In genomic region chr18:2997846-2998599, GRCh38 we compare ENCODE assay signal across 8 cellular contexts. TPM values are rescaled to one million over a fixed set of nuclear protein-coding genes. Genes with fewer than 3 reads are reported as not detected.
A peak's percentile ranks its signal among the peaks of the same experiment; 100 is the strongest.
DNase-seq lines count a peak whose midpoint lies in the region; ATAC-seq and TF ChIP-seq lines count a peak whose summit lies in the region.

No MANE protein-coding gene starts in this region.

- intact Hi-C loops in OCI-LY7 (cut with micrococcal nuclease; ENCODE audit: unreplicated experiment), result no loop called here

- no peak overlapping the region for H3K4me2 ChIP-seq in OCI-LY7 (ENCODE audit: low read length)

- peak overlapping the region; percentile 72 for H3K4me3 Mint-ChIP-seq in T-helper 2 cell treated with Interferon-gamma antibody and Interleukin-4, amounts not matched to agents 5 μg/mL and 100 μg/mL, for 36 hours

- no TSS peak for BruUV-seq in OCI-LY7 (replicated peaks; lab: Mats Ljungman, UMichigan)

- POLR2A ChIA-PET in OCI-LY7 (lab: Charles Lee), result interaction anchor here (0.6 to 0.8 kb wide), 3 partner anchors 40 to 664 kb away, joined by 3 read pairs; no protein-coding TSS in a partner anchor

- H3K79me2 ChIP-seq in OCI-LY7 (ENCODE audit: insufficient read depth, low read depth, low read length), result peaks cover 5% of the 10 kb centered on the region; the same call in 1 of the 2 replicates

- H3K36me3 ChIP-seq in OCI-LY7 (ENCODE audit: insufficient read depth, low read length), result peaks cover 29% of the 10 kb centered on the region

- no peak overlapping the region for H3K27ac ChIP-seq in foreskin keratinocyte
- H3K27ac ChIP-seq in OCI-LY7 (ENCODE audit: low read depth, low read length, poor library complexity, severe bottlenecking), result no peak overlapping the region

- no peak overlapping the region for H2AFZ ChIP-seq in OCI-LY7 (ENCODE audit: low read length)

- H3K27me3 Mint-ChIP-seq in T-helper 2 cell treated with Interferon-gamma antibody and Interleukin-4, amounts not matched to agents 5 μg/mL and 100 μg/mL, for 36 hours (ENCODE audit: low read depth), result no peaks in the 10 kb centered on the region

- H3K9me2 ChIP-seq in OCI-LY7 (ENCODE audit: insufficient read depth, low read length), result no peaks in the 10 kb centered on the region

- H3K27ac Mint-ChIP-seq in T-helper 2 cell treated with Interferon-gamma antibody and Interleukin-4, amounts not matched to agents 5 μg/mL and 100 μg/mL, for 36 hours, result peak overlapping the region; percentile 94

- ATAC-seq in foreskin keratinocyte, result peak; percentile 9

- in situ Hi-C loops in G401 (cut with HindIII; ENCODE audit: low sequenced_read_pairs), result no loop called here

- peaks cover 29% of the 10 kb centered on the region for H3K36me3 Mint-ChIP-seq in T-helper 2 cell treated with Interferon-gamma antibody and Interleukin-4, amounts not matched to agents 5 μg/mL and 100 μg/mL, for 36 hours (ENCODE audit: low read depth)

- H3K4me3 ChIP-seq in OCI-LY7 (ENCODE audit: low read depth, low read length, poor library complexity, severe bottlenecking), result no peak overlapping the region

- H3K9me3 Mint-ChIP-seq in T-helper 2 cell treated with Interferon-gamma antibody and Interleukin-4, amounts not matched to agents 5 μg/mL and 100 μg/mL, for 36 hours, result peaks cover 6% of the 10 kb centered on the region

- no peaks in the 10 kb centered on the region for H3K27me3 ChIP-seq in foreskin keratinocyte

- peak; percentile 24 for DNase-seq in G401 (ENCODE audit: low spot score)
- DNase-seq in T-helper 2 cell treated with Interferon-gamma antibody and Interleukin-4, amounts not matched to agents 5 μg/mL and 100 μg/mL, for 36 hours (ENCODE audit: low spot score), result no peak
- DNase-seq in foreskin keratinocyte, result no peak
- peak; percentile 84 for DNase-seq in pons (ENCODE audit: low spot score)
- DNase-seq in epidermal melanocyte (ENCODE audit: insufficient read length, low spot score), result no peak
- DNase-seq in inferior parietal cortex (ENCODE audit: extremely low spot score), result no peak
- DNase-seq in CD1c-positive myeloid dendritic cell (ENCODE audit: extremely low spot score), result no peak
- DNase-seq in OCI-LY7 (ENCODE audit: low spot score), result no peak

- CTCF ChIA-PET in OCI-LY7 (lab: Charles Lee; ENCODE audit: unreplicated experiment), result no interaction called here

- H4K20me1 ChIP-seq in OCI-LY7 (ENCODE audit: insufficient read depth, low read length), result no peaks in the 10 kb centered on the region

- no peak for TF ChIP-seq CTCF in foreskin keratinocyte (conservative IDR thresholded peaks at IDR 0.05)
- TF ChIP-seq CTCF in OCI-LY7 (conservative IDR thresholded peaks at IDR 0.05; ENCODE audit: low read length), result no peak

- H3K9me3 ChIP-seq in OCI-LY7 (ENCODE audit: low read length), result no peaks in the 10 kb centered on the region

- no peaks in the 10 kb centered on the region for H3K4me1 ChIP-seq in foreskin keratinocyte
- peaks cover 22% of the 10 kb centered on the region for H3K4me1 ChIP-seq in OCI-LY7 (ENCODE audit: insufficient read depth, low read length, poor library complexity, severe bottlenecking)

- peaks cover 66% of the 10 kb centered on the region for H3K4me1 Mint-ChIP-seq in T-helper 2 cell treated with Interferon-gamma antibody and Interleukin-4, amounts not matched to agents 5 μg/mL and 100 μg/mL, for 36 hours (ENCODE audit: low read depth)

RNA-seq across cellular contexts. Expression of gene LPIN2, which starts 14.9 kb away (rescaled TPM):
- 23.2 and 33.5 TPM in 2 replicates for total RNA-seq in G401 (2014; rRNA removed; shearing (Covaris generic))
- 6.6 and 7.3 TPM in 2 replicates for total RNA-seq in foreskin keratinocyte
- 1.5 and 1.6 TPM in 2 replicates for polyA plus RNA-seq in foreskin keratinocyte
- total RNA-seq in OCI-LY7 (2014; rRNA removed; shearing (Covaris generic)), result 18.7 and 20.1 TPM in 2 replicates
- total RNA-seq in OCI-LY7 (2022), result 16.9 and 18.9 TPM in 2 replicates

Comparison
In these comparisons a context has a peak if more than half of its experiments do, and no peak if none do; other contexts are left out.
1. DNase-seq: peak in G401 (single experiment) and pons (single experiment); none in T-helper 2 cell treated with Interferon-gamma antibody and Interleukin-4, amounts not matched to agents 5 μg/mL and 100 μg/mL, for 36 hours (single experiment), foreskin keratinocyte (0 of 2), epidermal melanocyte (single experiment), inferior parietal cortex (single experiment), CD1c-positive myeloid dendritic cell (single experiment) and OCI-LY7 (single experiment).